ENCODE assay signal across 8 cellular contexts in genomic region chr18:55587341-55588000, GRCh38. TPM values are rescaled to one million over a fixed set of nuclear protein-coding genes. Genes with fewer than 3 reads are reported as not detected.
DNase-seq lines count a peak whose midpoint lies in the region; ATAC-seq and TF ChIP-seq lines count a peak whose summit lies in the region.

No MANE protein-coding gene starts in this region.

- H3K4me1 ChIP-seq in HUES48 (ENCODE audit: control insufficient read depth, insufficient read depth, low read length), result peaks cover 48% of the 10 kb centered on the region
- H3K4me1 ChIP-seq in upper lobe of right lung, result no peaks in the 10 kb centered on the region

- H3K9me3 ChIP-seq in HUES48 (ENCODE audit: control insufficient read depth, insufficient read depth, low read length) (no peaks in the 10 kb centered on the region), upper lobe of right lung (no peaks in the 10 kb centered on the region)

- H3K27ac ChIP-seq in HUES48 (ENCODE audit: low read depth, low read length), result peak overlapping the region; percentile 88
- peak overlapping the region; percentile 52 for H3K27ac ChIP-seq in upper lobe of right lung

- peaks cover 0 to 4% of the 10 kb centered on the region in 2 donors for H3K4me1 Mint-ChIP-seq in effector memory CD8-positive, alpha-beta T cell (ENCODE audit: low read depth in 2 of 2)
- peaks cover 41% of the 10 kb centered on the region for H3K4me1 Mint-ChIP-seq in mesothelial cell of epicardium

- H3K27me3 Mint-ChIP-seq in effector memory CD8-positive, alpha-beta T cell, result peaks cover 36 to 39% of the 10 kb centered on the region in 2 donors
- H3K27me3 Mint-ChIP-seq in mesothelial cell of epicardium (ENCODE audit: low read depth), result no peaks in the 10 kb centered on the region

- H3K4me3 ChIP-seq in BJ (ENCODE audit: low read depth, low read length) (peak overlapping the region; percentile 74), HUES48 (ENCODE audit: low read depth, low read length) (peak overlapping the region; percentile 90), upper lobe of right lung (peak overlapping the region; percentile 66)

- POLR2A ChIA-PET in BJ (lab: Charles Lee), result interaction anchor here (0.7 kb wide), 1 partner anchor 912 kb away, joined by 12 read pairs; no protein-coding TSS in a partner anchor

- CTCF ChIA-PET in BJ (lab: Yijun Ruan, JAX), result interaction anchor here (0.6 kb wide), 2 partner anchors 18 to 987 kb away, joined by 4 to 5 read pairs; no protein-coding TSS in a partner anchor

- no peaks in the 10 kb centered on the region for H3K27me3 ChIP-seq in BJ (ENCODE audit: control insufficient read depth, insufficient read depth, low read length)
- H3K27me3 ChIP-seq in HUES48 (ENCODE audit: control insufficient read depth, insufficient read depth, low read length), result no peaks in the 10 kb centered on the region
- no peaks in the 10 kb centered on the region for H3K27me3 ChIP-seq in upper lobe of right lung

- peak overlapping the region; percentile 34 for H3K9ac ChIP-seq in HUES48 (ENCODE audit: low read depth, low read length)

- no peaks in the 10 kb centered on the region for H3K9me3 Mint-ChIP-seq in effector memory CD8-positive, alpha-beta T cell
- H3K9me3 Mint-ChIP-seq in mesothelial cell of epicardium, result no peaks in the 10 kb centered on the region

- TF ChIP-seq CTCF in BJ (IDR thresholded peaks at IDR 0.05; ENCODE audit: insufficient read depth, low read depth, low read length) (no peak), mesothelial cell of epicardium (IDR thresholded peaks at IDR 0.05; ENCODE audit: unreplicated experiment) (no peak), upper lobe of right lung (IDR thresholded peaks at IDR 0.05) (no peak)

- ATAC-seq in effector memory CD8-positive, alpha-beta T cell (replicated peaks), result no peak
- no peak for ATAC-seq in upper lobe of right lung
- no peak for ATAC-seq in HG02885 (IDR thresholded peaks at IDR 0.05; ENCODE audit: poor library complexity, unreplicated experiment)

- H3K36me3 Mint-ChIP-seq in effector memory CD8-positive, alpha-beta T cell (ENCODE audit: insufficient read depth), result peaks cover 3% of the 10 kb centered on the region
- no peaks in the 10 kb centered on the region for H3K36me3 Mint-ChIP-seq in mesothelial cell of epicardium

- H3K36me3 ChIP-seq in BJ (ENCODE audit: control insufficient read depth, insufficient read depth, low read length) (no peaks in the 10 kb centered on the region), HUES48 (ENCODE audit: control insufficient read depth, insufficient read depth, low read length) (peaks cover 28% of the 10 kb centered on the region), upper lobe of right lung (no peaks in the 10 kb centered on the region)

- intact Hi-C loops in upper lobe of right lung (cut with DNase I), result no loop called here

- DNase-seq in BJ (ENCODE audit: low read depth), result no peak
- peak; percentile 36 for DNase-seq in SHP77 treated with DMSO at 0.1 percent for 48 hours (lab: John Stamatoyannopoulos, UW)
- DNase-seq in effector memory CD8-positive, alpha-beta T cell, result no peak
- no peak for DNase-seq in mesothelial cell of epicardium (ENCODE audit: low spot score in 2 of 2, unreplicated experiment in 2 of 2)
- no peak for DNase-seq in upper lobe of right lung
- no peak for DNase-seq in SW 1271 (lab: John Stamatoyannopoulos, UW)

- no peak overlapping the region for H3K27ac Mint-ChIP-seq in effector memory CD8-positive, alpha-beta T cell
- peak overlapping the region; percentile 94 for H3K27ac Mint-ChIP-seq in mesothelial cell of epicardium

- H3K4me3 Mint-ChIP-seq in effector memory CD8-positive, alpha-beta T cell, result peak overlapping the region; percentile 43 to 72
- H3K4me3 Mint-ChIP-seq in mesothelial cell of epicardium, result peak overlapping the region; percentile 91

RNA-seq across cellular contexts. Expression of gene TCF4, which starts 0.5 kb away (rescaled TPM):
- polyA plus RNA-seq in BJ (2011; rRNA removed), result 65.8 and 68.3 TPM in 2 replicates
- 137 and 192 TPM in 2 replicates for polyA minus RNA-seq in BJ (2011; rRNA and poly(A)+ RNA removed)
- total RNA-seq in mesothelial cell of epicardium, result 210 to 224 TPM (median 218 TPM) in 3 replicates
- total RNA-seq in upper lobe of right lung, result 143 TPM
